Comparison of ENCODE assay signal across 18 cellular contexts in the genomic region with DNA sequence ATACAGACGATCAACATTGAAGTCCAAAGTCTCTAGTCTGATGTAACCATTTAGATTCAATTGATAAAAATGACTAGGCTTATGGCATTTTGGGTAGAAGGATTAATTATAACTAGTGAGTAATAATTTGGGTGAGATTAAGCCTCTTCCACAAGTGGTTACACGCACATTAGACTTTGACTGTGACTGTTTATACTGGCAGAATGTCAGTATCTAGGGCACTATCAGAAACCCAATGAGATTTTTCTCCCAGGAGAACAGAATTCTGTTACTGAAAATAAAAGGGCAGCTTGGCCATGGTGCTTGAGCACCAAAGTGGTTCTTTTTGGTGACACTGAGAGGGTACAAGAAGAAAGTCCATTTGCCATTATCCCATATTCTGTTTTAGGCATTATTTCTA. TPM values are rescaled to one million over a fixed set of nuclear protein-coding genes. Genes with fewer than 3 reads are reported as not detected.
A peak's percentile ranks its signal among the peaks of the same experiment; 100 is the strongest.
DNase-seq lines count a peak whose midpoint lies in the region; ATAC-seq and TF ChIP-seq lines count a peak whose summit lies in the region.
"Had no signal": no experiment of that assay in that cellular context is flagged by ENCODE, and none has a peak within 500 bp of the region (broad histone marks: within the 10 kb centered on the region; RNA-seq: fewer than 3 reads in every experiment).

No MANE protein-coding gene starts in this region.

- no peaks in the 10 kb centered on the region for H3K36me3 Mint-ChIP-seq in activated T-helper 2 cell treated with anti-CD3 and anti-CD28 coated beads, Interferon-gamma antibody, Interleukin-2, Interleukin-4, amounts not matched to agents 10 μg/mL and 5 μg/mL and 100 μg/mL, durations not matched to agents 14 hours and 24 hours and 36 hours (ENCODE audit: low read depth)
- H3K36me3 Mint-ChIP-seq: stimulated activated effector memory CD8-positive, alpha-beta T cell treated with anti-CD3 and anti-CD28 coated beads, Interleukin-12 subunit alpha, Interleukin-12 subunit beta, amount 100 ng/mL, for 72 hours had no signal

- no peak overlapping the region for H3K27ac Mint-ChIP-seq in activated T-helper 2 cell treated with anti-CD3 and anti-CD28 coated beads, Interferon-gamma antibody, Interleukin-2, Interleukin-4, amounts not matched to agents 10 μg/mL and 5 μg/mL and 100 μg/mL, durations not matched to agents 14 hours and 24 hours and 36 hours
- H3K27ac Mint-ChIP-seq: dendritic cell treated with granulocyte-macrophage colony-stimulating factor and Interleukin-4, amounts not matched to agents 40 ng/mL and 50 ng/mL, for 4 days; stimulated activated effector memory CD8-positive, alpha-beta T cell treated with anti-CD3 and anti-CD28 coated beads, Interleukin-12 subunit alpha, Interleukin-12 subunit beta, amount 100 ng/mL, for 72 hours had no signal

- TF ChIP-seq CTCF in Panc1 (IDR thresholded peaks at IDR 0.05) (no peak), osteoblast (IDR thresholded peaks at IDR 0.05; ENCODE audit: extremely low read depth, low read depth, low read length) (no peak)

- H3K9me3 Mint-ChIP-seq in activated T-helper 2 cell treated with anti-CD3 and anti-CD28 coated beads, Interferon-gamma antibody, Interleukin-2, Interleukin-4, amounts not matched to agents 10 μg/mL and 5 μg/mL and 100 μg/mL, durations not matched to agents 14 hours and 24 hours and 36 hours: no peaks in the 10 kb centered on the region
- H3K9me3 Mint-ChIP-seq: dendritic cell treated with granulocyte-macrophage colony-stimulating factor and Interleukin-4, amounts not matched to agents 40 ng/mL and 50 ng/mL, for 4 days; stimulated activated effector memory CD8-positive, alpha-beta T cell treated with anti-CD3 and anti-CD28 coated beads, Interleukin-12 subunit alpha, Interleukin-12 subunit beta, amount 100 ng/mL, for 72 hours had no signal

- H3K4me3 ChIP-seq in BLaER1 treated with 17β-estradiol and CSF1 and Interleukin-3, amounts not matched to agents 10 nM and 100 nM: peak overlapping the region in 7 of 10 experiments; percentile 17 to 77 (median 73); a peak in 11 of 20 replicates
- no peak overlapping the region for H3K4me3 ChIP-seq in Panc1 (ENCODE audit: low read depth in 2 of 2, low read length in 2 of 2)
- no peak overlapping the region for H3K4me3 ChIP-seq in osteoblast (ENCODE audit: insufficient read depth, low read length)

- peaks cover 18 to 43% (median 33%) of the 10 kb centered on the region in 10 experiments; a peak in 19 of 20 replicates for H3K4me1 ChIP-seq in BLaER1 treated with 17β-estradiol and CSF1 and Interleukin-3, amounts not matched to agents 10 nM and 100 nM
- H3K4me1 ChIP-seq in Panc1 (ENCODE audit: control insufficient read depth, insufficient read depth, low read length) (peaks cover 43% of the 10 kb centered on the region), osteoblast (ENCODE audit: insufficient read depth, low read length) (peaks cover 10% of the 10 kb centered on the region)

- CTCF ChIA-PET in Panc1 (lab: Charles Lee): no interaction called here

- DNase-seq in Panc1 (ENCODE audit: low read depth, low spot score): no peak
- no peak for DNase-seq in epithelial cell of prostate (ENCODE audit: low read depth, low spot score)
- no peak for DNase-seq in osteoblast (ENCODE audit: insufficient read length, low spot score, missing footprints)
- no peak for DNase-seq in SIG-M5 treated with dmso at 0.1 percent for 504 hours (lab: John Stamatoyannopoulos, UW; ENCODE audit: unreplicated experiment)
- DNase-seq in activated CD8-positive, alpha-beta memory T cell treated with anti-CD3 and anti-CD28 coated beads for 24 hours: no peak
- no peak for DNase-seq in activated T-helper 2 cell treated with anti-CD3 and anti-CD28 coated beads, Interferon-gamma antibody, Interleukin-2, Interleukin-4, amounts not matched to agents 10 μg/mL and 5 μg/mL and 100 μg/mL, durations not matched to agents 14 hours and 24 hours and 36 hours (ENCODE audit: low spot score)
- DNase-seq: activated naive CD4-positive, alpha-beta T cell treated with anti-CD3 and anti-CD28 coated beads, Interleukin-2, amount 50 U/mL, for 16 hours; AML-193; DMS153; foreskin melanocyte; kidney; NCI-H146; SHP77 treated with DMSO at 0.1 percent for 48 hours; stimulated activated CD4-positive, alpha-beta T cell treated with anti-CD3 and anti-CD28 coated beads, Interleukin-4, amount 100 ng/mL, for 1 hour had no signal

- H3K9me3 ChIP-seq in BLaER1 treated with 17β-estradiol and CSF1 and Interleukin-3, amounts not matched to agents 10 nM and 100 nM (replicated peaks in 1 of 11): no peaks in the 10 kb centered on the region
- no peaks in the 10 kb centered on the region for H3K9me3 ChIP-seq in Panc1 (ENCODE audit: control insufficient read depth, insufficient read depth, low read depth, low read length)
- H3K9me3 ChIP-seq in osteoblast (ENCODE audit: low read depth, low read length): no peaks in the 10 kb centered on the region

- peaks cover 71 to 99% (median 92%) of the 10 kb centered on the region in 11 experiments for H3K27me3 ChIP-seq in BLaER1 treated with 17β-estradiol and CSF1 and Interleukin-3, amounts not matched to agents 10 nM and 100 nM
- H3K27me3 ChIP-seq in Panc1 (ENCODE audit: control insufficient read depth, insufficient read depth, low read length) (no peaks in the 10 kb centered on the region), osteoblast (ENCODE audit: insufficient read depth, low read length) (peaks cover 18% of the 10 kb centered on the region)

- ATAC-seq in Panc1: no peak
- no peak for ATAC-seq in HG02763 (IDR thresholded peaks at IDR 0.05; ENCODE audit: unreplicated experiment)
- ATAC-seq: stimulated activated effector memory CD8-positive, alpha-beta T cell treated with anti-CD3 and anti-CD28 coated beads, Interleukin-12 subunit alpha, Interleukin-12 subunit beta, amount 100 ng/mL, for 72 hours had no signal

- peaks cover 0 to 13% (median 0%) of the 10 kb centered on the region in 11 experiments; a peak in 2 of 22 replicates for H4K20me1 ChIP-seq in BLaER1 treated with 17β-estradiol and CSF1 and Interleukin-3, amounts not matched to agents 10 nM and 100 nM
- peaks cover 5% of the 10 kb centered on the region for H4K20me1 ChIP-seq in osteoblast (ENCODE audit: insufficient read depth, low read length)

- H3K9ac ChIP-seq in BLaER1 treated with 17β-estradiol and CSF1 and Interleukin-3, amounts not matched to agents 10 nM and 100 nM: peak overlapping the region in 9 of 11 experiments; percentile 2 to 90 (median 88); a peak in 17 of 22 replicates

- no peaks in the 10 kb centered on the region; a peak in 2 of 22 replicates for H3K36me3 ChIP-seq in BLaER1 treated with 17β-estradiol and CSF1 and Interleukin-3, amounts not matched to agents 10 nM and 100 nM
- H3K36me3 ChIP-seq in Panc1 (ENCODE audit: control insufficient read depth, insufficient read depth, low read length): no peaks in the 10 kb centered on the region; the same call in 1 of the 2 replicates
- H3K36me3 ChIP-seq in osteoblast (ENCODE audit: insufficient read depth, low read length): no peaks in the 10 kb centered on the region

- in situ Hi-C loops in Panc1 (cut with HindIII; ENCODE audit: low pct_unique_long_range_greater_than_20kb, low sequenced_read_pairs): no loop called here

- H2AFZ ChIP-seq in osteoblast (ENCODE audit: low read length): no peak overlapping the region

- intact Hi-C loops in Panc1 (cut with micrococcal nuclease; ENCODE audit: unreplicated experiment): loop anchor here (5.0 kb wide), 1 partner anchor 232 kb away; no protein-coding TSS in a partner anchor
- intact Hi-C loops in activated T-helper 2 cell treated with anti-CD3 and anti-CD28 coated beads, Interferon-gamma antibody, Interleukin-2, Interleukin-4, amounts not matched to agents 10 μg/mL and 5 μg/mL and 100 μg/mL, durations not matched to agents 14 hours and 24 hours and 36 hours (cut with micrococcal nuclease): no loop called here

- no peaks in the 10 kb centered on the region for H3K4me1 Mint-ChIP-seq in activated T-helper 2 cell treated with anti-CD3 and anti-CD28 coated beads, Interferon-gamma antibody, Interleukin-2, Interleukin-4, amounts not matched to agents 10 μg/mL and 5 μg/mL and 100 μg/mL, durations not matched to agents 14 hours and 24 hours and 36 hours (ENCODE audit: low read depth)
- H3K4me1 Mint-ChIP-seq: stimulated activated effector memory CD8-positive, alpha-beta T cell treated with anti-CD3 and anti-CD28 coated beads, Interleukin-12 subunit alpha, Interleukin-12 subunit beta, amount 100 ng/mL, for 72 hours had no signal

- H3K4me3 Mint-ChIP-seq in activated T-helper 2 cell treated with anti-CD3 and anti-CD28 coated beads, Interferon-gamma antibody, Interleukin-2, Interleukin-4, amounts not matched to agents 10 μg/mL and 5 μg/mL and 100 μg/mL, durations not matched to agents 14 hours and 24 hours and 36 hours (ENCODE audit: low read depth): no peak overlapping the region
- H3K4me3 Mint-ChIP-seq: dendritic cell treated with granulocyte-macrophage colony-stimulating factor and Interleukin-4, amounts not matched to agents 40 ng/mL and 50 ng/mL, for 4 days; stimulated activated effector memory CD8-positive, alpha-beta T cell treated with anti-CD3 and anti-CD28 coated beads, Interleukin-12 subunit alpha, Interleukin-12 subunit beta, amount 100 ng/mL, for 72 hours had no signal

- no TSS peak for BruUV-seq in Panc1 (replicated peaks; lab: Mats Ljungman, UMichigan)

- H3K79me2 ChIP-seq in osteoblast (ENCODE audit: insufficient read depth, low read length): peaks cover 75% of the 10 kb centered on the region

- peaks cover 13% of the 10 kb centered on the region for H3K27me3 Mint-ChIP-seq in activated T-helper 2 cell treated with anti-CD3 and anti-CD28 coated beads, Interferon-gamma antibody, Interleukin-2, Interleukin-4, amounts not matched to agents 10 μg/mL and 5 μg/mL and 100 μg/mL, durations not matched to agents 14 hours and 24 hours and 36 hours (ENCODE audit: low read depth)

- POLR2A ChIA-PET in Panc1 (lab: Charles Lee): no interaction called here

- H3K4me2 ChIP-seq in BLaER1 treated with 17β-estradiol and CSF1 and Interleukin-3, amounts not matched to agents 10 nM and 100 nM: peak overlapping the region; percentile 51 to 84 (median 69); a peak in 21 of 22 replicates
- peak overlapping the region; percentile 80 for H3K4me2 ChIP-seq in osteoblast (ENCODE audit: insufficient read depth, low read length)

- peak overlapping the region in 9 of 11 experiments; percentile 76 to 91 (median 89); a peak in 17 of 22 replicates for H3K27ac ChIP-seq in BLaER1 treated with 17β-estradiol and CSF1 and Interleukin-3, amounts not matched to agents 10 nM and 100 nM
- H3K27ac ChIP-seq in Panc1 (ENCODE audit: low read length) (peak overlapping the region; percentile 92; the same call in 1 of the 2 replicates), epithelial cell of prostate (peak overlapping the region; percentile 90), osteoblast (ENCODE audit: low read depth, low read length) (peak overlapping the region; percentile 69)

RNA-seq across cellular contexts. Expression of a gene that starts 3.3 kb away (rescaled TPM):
- total RNA-seq in Panc1 (2021; ENCODE audit: unreplicated experiment) (164 TPM), osteoblast (324 and 358 TPM in 2 replicates)
- 83.8 TPM for polyA plus RNA-seq in Panc1 (2012; ENCODE audit: insufficient read length)
- 3.1 and 5.4 TPM in 2 replicates for total RNA-seq in activated T-helper 2 cell treated with anti-CD3 and anti-CD28 coated beads, Interferon-gamma antibody, Interleukin-2, Interleukin-4, amounts not matched to agents 10 μg/mL and 5 μg/mL and 100 μg/mL, durations not matched to agents 14 hours and 24 hours and 36 hours

Comparison
In these comparisons a context has a peak if more than half of its experiments do, and no peak if none do; other contexts are left out.
1. H3K4me3 ChIP-seq: peak in BLaER1 treated with 17β-estradiol and CSF1 and Interleukin-3, amounts not matched to agents 10 nM and 100 nM (7 of 10); none in Panc1 (0 of 2) and osteoblast (single experiment).
2. RNA of a gene that starts 3.3 kb away (total RNA-seq): 324 to 358 TPM in osteoblast and 164 TPM in Panc1 (single experiment); 3.1 to 5.4 TPM in activated T-helper 2 cell treated with anti-CD3 and anti-CD28 coated beads, Interferon-gamma antibody, Interleukin-2, Interleukin-4, amounts not matched to agents 10 μg/mL and 5 μg/mL and 100 μg/mL, durations not matched to agents 14 hours and 24 hours and 36 hours; every median in the first group is over 10 times any median in the second.
3. Peak in every context shown above with its lines, with median percentiles within 50 percentile points of each other: H3K27ac ChIP-seq.